Comparison of ENCODE assay signal across 18 cellular contexts in genomic region chr11:88431675-88432341, GRCh38.
DNase-seq lines count a peak whose midpoint lies in the region; FAIRE-seq and TF ChIP-seq lines count a peak whose summit lies in the region.
"Had no signal": no experiment of that assay in that cellular context is flagged by ENCODE, and none has a peak within 500 bp of the region (broad histone marks: within the 10 kb centered on the region; RNA-seq: fewer than 3 reads in every experiment).

No MANE protein-coding gene starts in this region.

- H3K4me1 ChIP-seq in PC-9 (replicated peaks; ENCODE audit: insufficient read depth) (no peaks in the 10 kb centered on the region; the same call in 1 of the 2 replicates), esophagus (ENCODE audit: control insufficient read depth in 2 of 2, insufficient read depth in 2 of 2, low read length in 1 of 2) (peaks cover 2 to 24% of the 10 kb centered on the region in 2 donors)
- H3K4me1 ChIP-seq: Peyer's patch had no signal

- H4K20me1 ChIP-seq in PC-9 (ENCODE audit: insufficient read depth), result no peaks in the 10 kb centered on the region

- 71 to 79% methylated on average over 9 of the region's 9 CpGs for WGBS in esophagus, 2 donors

- intact Hi-C loops in PC-9 (cut with micrococcal nuclease; ENCODE audit: unreplicated experiment), result no loop called here

- POLR2A ChIA-PET in PC-9 (lab: Charles Lee; ENCODE audit: unreplicated experiment), result interaction anchor here (0.6 kb wide), 3 partner anchors 19 to 81 kb away, joined by 4 read pairs; no protein-coding TSS in a partner anchor

- no peak for TF ChIP-seq CTCF in PC-9 (conservative IDR thresholded peaks at IDR 0.05)

- peaks cover 0 to 3% (median 3%) of the 10 kb centered on the region in 3 donors for H3K27me3 Mint-ChIP-seq in immature natural killer cell (ENCODE audit: low read depth in 3 of 3)
- H3K27me3 Mint-ChIP-seq: CD4-positive, alpha-beta memory T cell had no signal

- CTCF ChIA-PET in PC-9 (lab: Charles Lee), result no interaction called here

- H3K4me2 ChIP-seq in PC-9, result no peak overlapping the region

- H3K9me3 ChIP-seq in PC-9 (ENCODE audit: insufficient read depth, low read depth) (peaks cover 5% of the 10 kb centered on the region; the same call in 1 of the 2 replicates), esophagus (ENCODE audit: control insufficient read depth in 2 of 2, insufficient read depth in 1 of 2, low read depth in 1 of 2, low read length in 1 of 2) (no peaks in the 10 kb centered on the region)
- H3K9me3 ChIP-seq: Peyer's patch had no signal

- H3K27ac ChIP-seq in PC-9, result no peak overlapping the region
- peak overlapping the region; percentile 26 to 64 for H3K27ac ChIP-seq in esophagus (ENCODE audit: low read depth in 2 of 2, low read length in 1 of 2)
- H3K27ac ChIP-seq: Peyer's patch had no signal

- no peaks in the 10 kb centered on the region for H3F3A ChIP-seq in PC-9 (ENCODE audit: insufficient read depth, low read depth)

- DNase-seq in NCI-H1105 treated with DMSO at 0.1 percent for 48 hours (lab: John Stamatoyannopoulos, UW) (peak; percentile 5), NCI-H1105 (lab: John Stamatoyannopoulos, UW) (no peak), COR-L47 (lab: John Stamatoyannopoulos, UW) (peak; percentile 80), PC-9 (peak; percentile 14 to 65), immature natural killer cell (no peak), MV-4-11 (lab: John Stamatoyannopoulos, UW) (no peak), GM12892 (ENCODE audit: insufficient read length) (no peak)
- DNase-seq: 8988T; CD4-positive, alpha-beta memory T cell; DMS79 treated with DMSO at 0.1 percent for 48 hours; KBM-7; NCI-H1048; NCI-H187 treated with DMSO at 0.1 percent for 48 hours; NCI-H345; NCI-H82; Peyer's patch; SHP77 had no signal

- no peaks in the 10 kb centered on the region for H3K79me2 ChIP-seq in PC-9 (ENCODE audit: low read depth)

- H3K27me3 ChIP-seq in PC-9 (ENCODE audit: insufficient read depth, low read depth), result no peaks in the 10 kb centered on the region
- H3K27me3 ChIP-seq in esophagus (ENCODE audit: control insufficient read depth in 1 of 2, insufficient read depth in 2 of 2, low read length in 2 of 2), result no peaks in the 10 kb centered on the region
- H3K27me3 ChIP-seq: Peyer's patch had no signal

- BruUV-seq in PC-9 (replicated peaks; lab: Mats Ljungman, UMichigan), result no TSS peak

- peaks cover 8 to 10% of the 10 kb centered on the region in 2 donors for H3K4me1 Mint-ChIP-seq in immature natural killer cell

- H3K9me3 Mint-ChIP-seq in immature natural killer cell, result peaks cover 0 to 2% (median 0%) of the 10 kb centered on the region in 6 donors

- H3K36me3 Mint-ChIP-seq in immature natural killer cell, result peaks cover 0 to under 1% (median 0%) of the 10 kb centered on the region in 3 donors

- H3K4me3 Mint-ChIP-seq in immature natural killer cell, result no peak overlapping the region

- H3K4me3 ChIP-seq in PC-9 (no peak overlapping the region), esophagus (ENCODE audit: low read depth in 1 of 2, low read length in 2 of 2) (no peak overlapping the region)
- H3K4me3 ChIP-seq: Peyer's patch had no signal

- TF ChIP-seq POLR2A in GM12892 (IDR thresholded peaks at IDR 0.05; ENCODE audit: low read depth, low read length), result no peak

- no peak overlapping the region for H3K27ac Mint-ChIP-seq in immature natural killer cell
- H3K27ac Mint-ChIP-seq: CD4-positive, alpha-beta memory T cell had no signal

- H2AFZ ChIP-seq in PC-9, result no peak overlapping the region

- no peak for FAIRE-seq in GM12892 (lab: Jason Lieb, UNC)

- H3K9me2 ChIP-seq in PC-9 (ENCODE audit: insufficient read depth), result no peaks in the 10 kb centered on the region

- H3K36me3 ChIP-seq in PC-9 (ENCODE audit: low read depth) (no peaks in the 10 kb centered on the region), esophagus (ENCODE audit: control insufficient read depth in 2 of 2, insufficient read depth in 2 of 2, low read length in 1 of 2) (no peaks in the 10 kb centered on the region)
- H3K36me3 ChIP-seq: Peyer's patch had no signal

Comparison
In these comparisons a context has a peak if more than half of its experiments do, and no peak if none do; other contexts are left out.
1. DNase-seq: peak in NCI-H1105 treated with DMSO at 0.1 percent for 48 hours (single experiment), COR-L47 (single experiment) and PC-9 (2 of 2); none in NCI-H1105 (single experiment), immature natural killer cell (0 of 3), MV-4-11 (single experiment) and GM12892 (single experiment).